Comparison of ENCODE assay signal across 20 cellular contexts in the genomic region with DNA sequence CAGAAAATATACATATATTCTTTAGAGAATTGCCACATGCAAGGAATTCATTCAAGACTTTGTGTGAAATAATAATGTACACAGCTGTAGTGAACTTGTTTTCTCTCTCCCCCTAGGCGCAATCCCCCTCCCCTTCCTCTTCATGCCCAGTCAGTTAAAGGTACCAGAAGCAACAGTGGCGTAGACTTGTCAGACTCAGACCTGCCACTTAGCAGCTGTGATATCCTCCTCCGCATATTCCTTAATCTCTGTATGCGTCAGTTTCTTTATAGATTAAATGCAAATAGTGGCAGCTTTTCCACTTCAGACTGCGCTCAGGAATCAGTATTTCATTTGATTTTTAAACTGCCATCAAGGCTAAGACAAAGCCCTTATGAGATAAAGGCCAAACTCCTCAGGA.
A peak's percentile ranks its signal among the peaks of the same experiment; 100 is the strongest.
DNase-seq lines count a peak whose midpoint lies in the region; ATAC-seq, FAIRE-seq and TF ChIP-seq lines count a peak whose summit lies in the region.
"Had no signal": no experiment of that assay in that cellular context is flagged by ENCODE, and none has a peak within 500 bp of the region (broad histone marks: within the 10 kb centered on the region; RNA-seq: fewer than 3 reads in every experiment).

No MANE protein-coding gene starts in this region.

- H3K36me3 ChIP-seq in H1 (ENCODE audit: control insufficient read depth in 2 of 4, insufficient read depth in 4 of 4, low read length in 3 of 4) (no peaks in the 10 kb centered on the region), mesendoderm (ENCODE audit: control insufficient read depth, insufficient read depth, low read length) (no peaks in the 10 kb centered on the region)
- H3K36me3 ChIP-seq: BLaER1 treated with 17β-estradiol and CSF1 and Interleukin-3, amounts not matched to agents 10 nM and 100 nM had no signal

- H3K27me3 ChIP-seq in H1 (replicated peaks in 1 of 4; ENCODE audit: control insufficient read depth in 3 of 4, extremely low read depth in 1 of 4, insufficient read depth in 3 of 4, low read length in 3 of 4) = no peaks in the 10 kb centered on the region
- no peaks in the 10 kb centered on the region for H3K27me3 ChIP-seq in mesendoderm (ENCODE audit: insufficient read depth, low read length, poor library complexity)
- H3K27me3 ChIP-seq: BLaER1 treated with 17β-estradiol and CSF1 and Interleukin-3, amounts not matched to agents 10 nM and 100 nM had no signal

- no peaks in the 10 kb centered on the region for H4K20me1 ChIP-seq in H1 (replicated peaks in 1 of 2; ENCODE audit: control insufficient read depth in 1 of 2, insufficient read depth in 2 of 2, low read length in 2 of 2)
- H4K20me1 ChIP-seq: BLaER1 treated with 17β-estradiol and CSF1 and Interleukin-3, amounts not matched to agents 10 nM and 100 nM had no signal

- H2AFZ ChIP-seq in H1 (ENCODE audit: low read length) = no peak overlapping the region

- H4K5ac ChIP-seq in H1 (ENCODE audit: insufficient read length, low read depth, low read length) (no peak overlapping the region), mesendoderm (ENCODE audit: low read length) (no peak overlapping the region)

- H4K91ac ChIP-seq in H1 (replicated peaks; ENCODE audit: insufficient read length, low read length) = no peak overlapping the region

- FAIRE-seq in H1 (lab: Jason Lieb, UNC) = no peak
- FAIRE-seq: A549, D721Med, G401.6, GM12891, GM19239 had no signal

- WGBS in H1 (ENCODE audit: extremely low coverage in 1 of 2, insufficient coverage in 1 of 2, insufficient read length in 1 of 2, insufficient replicate concordance in 2 of 2, low coverage in 1 of 2, low lambda C conversion rate in 2 of 2, missing lambda C conversion rate in 1 of 2), 2 experiments = 90% methylated on average over 5 of the region's 5 CpGs; no CpG with 5 or more reads in 1 of the 2 experiments
- no CpG with 5 or more reads among the region's 5 CpGs for WGBS in mesendoderm (ENCODE audit: extremely low coverage, insufficient coverage, low lambda C conversion rate)

- no peak for TF ChIP-seq EP300 in H1 (IDR thresholded peaks at IDR 0.05; ENCODE audit: borderline replicate concordance in 1 of 2, low read depth in 2 of 2, low read length in 2 of 2)

- no peak overlapping the region for H2BK12ac ChIP-seq in H1 (ENCODE audit: low read depth, low read length)

- H3K18ac ChIP-seq in H1 (ENCODE audit: extremely low read depth, low read length) (no peak overlapping the region), mesendoderm (ENCODE audit: low read length) (no peak overlapping the region)

- POLR2A ChIA-PET in H1 (lab: Charles Lee; ENCODE audit: partially characterized antibody) = no interaction called here

- H2BK15ac ChIP-seq in H1 (ENCODE audit: low read length) (0 out of 2 replicates have a peak overlapping the region, but pooled peaks have one; percentile 65), mesendoderm (replicated peaks; ENCODE audit: low read depth) (no peak overlapping the region)

- no peak overlapping the region for H2BK20ac ChIP-seq in H1 (ENCODE audit: low read length)

- H3K4ac ChIP-seq in H1 (replicated peaks; ENCODE audit: insufficient read length, low read depth, low read length) (no peak overlapping the region), mesendoderm (ENCODE audit: low read depth, low read length) (no peak overlapping the region)

- no peak overlapping the region for H4K8ac ChIP-seq in H1 (ENCODE audit: extremely low read depth, insufficient read depth, low read length)
- no peak overlapping the region for H4K8ac ChIP-seq in mesendoderm (ENCODE audit: low read depth, low read length)

- no peak for DNase-seq in H1 (ENCODE audit: low read depth in 1 of 2, low spot score in 2 of 2)
- DNase-seq in mesendoderm = peak; percentile 67
- peak; percentile 45 for DNase-seq in putamen (ENCODE audit: low spot score)
- DNase-seq: AML-193; Caco-2; Calu3; CD4-positive, alpha-beta T cell; CD8-positive, alpha-beta T cell; DMS79 treated with DMSO at 0.1 percent for 48 hours; GF-D8 had no signal

- H3K9ac ChIP-seq in H1 (replicated peaks in 1 of 4; ENCODE audit: extremely low read depth in 1 of 4, low read depth in 3 of 4, low read length in 3 of 4) = no peak overlapping the region
- H3K9ac ChIP-seq in mesendoderm (ENCODE audit: low read length) = no peak overlapping the region
- H3K9ac ChIP-seq: BLaER1 treated with 17β-estradiol and CSF1 and Interleukin-3, amounts not matched to agents 10 nM and 100 nM had no signal

- ATAC-seq in GM21717 (IDR thresholded peaks at IDR 0.05; ENCODE audit: unreplicated experiment) (no peak), GM21737 (IDR thresholded peaks at IDR 0.05; ENCODE audit: unreplicated experiment) (no peak)
- ATAC-seq: A549; CD8-positive, alpha-beta T cell had no signal

- no peak overlapping the region for H3K4me2 ChIP-seq in H1 (ENCODE audit: insufficient read depth in 1 of 2, low read depth in 2 of 2, low read length in 2 of 2)
- no peak overlapping the region for H3K4me2 ChIP-seq in mesendoderm (ENCODE audit: low read length)
- H3K4me2 ChIP-seq: A549; BLaER1 treated with 17β-estradiol and CSF1 and Interleukin-3, amounts not matched to agents 10 nM and 100 nM had no signal

- H2BK5ac ChIP-seq in H1 (ENCODE audit: low read depth, low read length) = no peak overlapping the region
- H2BK5ac ChIP-seq in mesendoderm (ENCODE audit: low read length) = no peak overlapping the region

- no peaks in the 10 kb centered on the region for H3K79me2 ChIP-seq in H1 (ENCODE audit: control insufficient read depth in 1 of 2, insufficient read depth in 2 of 2, low read length in 2 of 2)
- H3K79me2 ChIP-seq in mesendoderm (ENCODE audit: control insufficient read depth, insufficient read depth, low read length) = no peaks in the 10 kb centered on the region

- no peak for TF ChIP-seq RAD21 in H1 (IDR thresholded peaks at IDR 0.05 in 1 of 2, conservative IDR thresholded peaks at IDR 0.05 in 1 of 2; ENCODE audit: low read depth in 2 of 2, low read length in 2 of 2)

- no peak overlapping the region for H2AK5ac ChIP-seq in H1 (ENCODE audit: low read depth, low read length)
- no peak overlapping the region for H2AK5ac ChIP-seq in mesendoderm (ENCODE audit: low read length)

- H2BK120ac ChIP-seq in H1 (replicated peaks; ENCODE audit: low read depth, low read length) (no peak overlapping the region), mesendoderm (ENCODE audit: low read depth, low read length) (no peak overlapping the region)

- H3K4me1 ChIP-seq in H1 (replicated peaks in 1 of 4; ENCODE audit: control insufficient read depth in 3 of 4, insufficient read depth in 4 of 4, low read length in 3 of 4) (no peaks in the 10 kb centered on the region), mesendoderm (ENCODE audit: control insufficient read depth, low read depth, low read length) (no peaks in the 10 kb centered on the region)
- H3K4me1 ChIP-seq: A549; BLaER1 treated with 17β-estradiol and CSF1 and Interleukin-3, amounts not matched to agents 10 nM and 100 nM; Caco-2 had no signal

- H3K27ac ChIP-seq in H1 (ENCODE audit: low read depth, low read length) = no peak overlapping the region
- no peak overlapping the region for H3K27ac ChIP-seq in mesendoderm (ENCODE audit: low read depth, low read length)
- H3K27ac ChIP-seq: 22Rv1; A549; BLaER1 treated with 17β-estradiol and CSF1 and Interleukin-3, amounts not matched to agents 10 nM and 100 nM; C4-2B had no signal

- no peak overlapping the region for H3K4me3 ChIP-seq in H1 (ENCODE audit: extremely low read depth in 1 of 4, insufficient read depth in 2 of 4, low read depth in 3 of 4, low read length in 4 of 4)
- no peak overlapping the region for H3K4me3 ChIP-seq in mesendoderm (ENCODE audit: low read length)
- H3K4me3 ChIP-seq: A549; BLaER1 treated with 17β-estradiol and CSF1 and Interleukin-3, amounts not matched to agents 10 nM and 100 nM had no signal

- no peaks in the 10 kb centered on the region for H3K23me2 ChIP-seq in H1 (ENCODE audit: low read depth, low read length)

- H3K79me1 ChIP-seq in H1 (ENCODE audit: low read depth, low read length) (no peaks in the 10 kb centered on the region), mesendoderm (ENCODE audit: low read length) (no peaks in the 10 kb centered on the region)

- TF ChIP-seq CTCF in H1 (IDR thresholded peaks at IDR 0.05; ENCODE audit: control extremely low read depth in 1 of 3, insufficient read depth in 1 of 3, low read depth in 1 of 3, low read length in 3 of 3) = no peak

- TF ChIP-seq POLR2A in H1 (IDR thresholded peaks at IDR 0.05; ENCODE audit: control extremely low read depth in 1 of 2, low read depth in 2 of 2, low read length in 2 of 2) = no peak

- CTCF ChIA-PET in H1 (lab: Charles Lee; ENCODE audit: partially characterized antibody) = interaction anchor here (1.1 to 1.6 kb wide), 2 partner anchors 10 to 110 kb away, joined by 3 to 5 read pairs; no protein-coding TSS in a partner anchor

- no peaks in the 10 kb centered on the region for H3K9me3 ChIP-seq in H1 (ENCODE audit: insufficient read depth in 2 of 2, low read depth in 1 of 2, low read length in 1 of 2)
- H3K9me3 ChIP-seq: Caco-2 had no signal

- no peak overlapping the region for H3K56ac ChIP-seq in H1 (replicated peaks; ENCODE audit: insufficient read length, low read depth, low read length)
- H3K56ac ChIP-seq in mesendoderm (ENCODE audit: low read length) = no peak overlapping the region

- H3K23ac ChIP-seq in H1 (ENCODE audit: insufficient read length) (no peak overlapping the region), mesendoderm (ENCODE audit: low read length) (no peak overlapping the region)

- H3K14ac ChIP-seq in H1 (ENCODE audit: insufficient read length) = no peak overlapping the region

TF ChIP-seq in H1, 55 proteins besides CTCF, POLR2A, EP300 and RAD21:
- TF ChIP-seq NRF1 (IDR thresholded peaks at IDR 0.05; ENCODE audit: low read depth, low read length) (no peak), TAF1 (IDR thresholded peaks at IDR 0.05; ENCODE audit: low read depth, low read length) (no peak)

Comparison
In these comparisons a context has a peak if more than half of its experiments do, and no peak if none do; other contexts are left out.
1. DNase-seq: peak in mesendoderm (single experiment) and putamen (single experiment); none in H1 (0 of 2).